Comparison of ENCODE assay signal across 8 cellular contexts in genomic region chr13:30112602-30113435, GRCh38.
DNase-seq lines count a peak whose midpoint lies in the region; FAIRE-seq and TF ChIP-seq lines count a peak whose summit lies in the region.

No MANE protein-coding gene starts in this region.

- H3K9me3 ChIP-seq in OCI-LY1 (ENCODE audit: low read length): no peaks in the 10 kb centered on the region

- peaks cover 5% of the 10 kb centered on the region; the same call in 1 of the 2 replicates for H3K27me3 ChIP-seq in OCI-LY1 (ENCODE audit: insufficient read depth, low read length)

- no peaks in the 10 kb centered on the region for H4K20me1 ChIP-seq in OCI-LY1 (ENCODE audit: insufficient read depth, low read length)

- peak overlapping the region; percentile 50 for H3K4me3 ChIP-seq in OCI-LY1 (ENCODE audit: low read depth, low read length, poor library complexity, severe bottlenecking)

- no peaks in the 10 kb centered on the region for H3K9me2 ChIP-seq in OCI-LY1 (ENCODE audit: low read depth, low read length)

- no peaks in the 10 kb centered on the region for H3K79me2 ChIP-seq in OCI-LY1 (ENCODE audit: insufficient read depth, low read length)

- H3F3A ChIP-seq in OCI-LY1 (ENCODE audit: insufficient read depth, low read length): no peaks in the 10 kb centered on the region

- H2AFZ ChIP-seq in OCI-LY1 (ENCODE audit: low read length): peak overlapping the region; percentile 26

- TF ChIP-seq CTCF in OCI-LY1 (IDR thresholded peaks at IDR 0.05; ENCODE audit: low read length): peak; percentile 98

- H3K36me3 ChIP-seq in OCI-LY1 (ENCODE audit: insufficient read depth, low read length): no peaks in the 10 kb centered on the region

- FAIRE-seq in HTR-8/SVneo (lab: Jason Lieb, UNC): no peak

- peak; percentile 82 for DNase-seq in activated gamma-delta T cell treated with Interleukin-2 at 50 U/mL for 16 hours
- no peak for DNase-seq in activated gamma-delta T cell (lab: John Stamatoyannopoulos, UW)
- peak; percentile 67 for DNase-seq in HTR-8/SVneo (ENCODE audit: insufficient read length, low spot score)
- peak; percentile 80 for DNase-seq in activated CD8-positive, alpha-beta memory T cell treated with anti-CD3 and anti-CD28 coated beads, Interleukin-2, amount 50 U/mL, for 4 hours
- peak; percentile 89 for DNase-seq in epidermal melanocyte (ENCODE audit: insufficient read length, low spot score)
- DNase-seq in myocyte (ENCODE audit: low read depth): peak; percentile 82
- DNase-seq in stimulated activated CD8-positive, alpha-beta memory T cell treated with anti-CD3 and anti-CD28 coated beads, Interleukin-4, amount 100 ng/mL, for 4 hours (ENCODE audit: low read depth in 2 of 2, low spot score in 1 of 2): peak; percentile 53 to 58

- peak overlapping the region; percentile 18; the same call in 1 of the 2 replicates for H3K9ac ChIP-seq in OCI-LY1 (ENCODE audit: low read length)

- peak overlapping the region; percentile 44 for H3K27ac ChIP-seq in OCI-LY1 (ENCODE audit: low read depth, low read length, poor library complexity, severe bottlenecking)

- H3K4me2 ChIP-seq in OCI-LY1 (ENCODE audit: low read length): peak overlapping the region; percentile 61

- H3K4me1 ChIP-seq in OCI-LY1 (ENCODE audit: insufficient read depth, low read length, severe bottlenecking): peaks cover 31% of the 10 kb centered on the region
